In genomic region chr2:114700440-114700839, GRCh38 we compare ENCODE assay signal across 20 cellular contexts.
DNase-seq lines count a peak whose midpoint lies in the region; ATAC-seq and TF ChIP-seq lines count a peak whose summit lies in the region.
"Had no signal": no experiment of that assay in that cellular context is flagged by ENCODE, and none has a peak within 500 bp of the region (broad histone marks: within the 10 kb centered on the region; RNA-seq: fewer than 3 reads in every experiment).

No MANE protein-coding gene starts in this region.

- H3K79me2 ChIP-seq in GM23338 (replicated peaks; ENCODE audit: insufficient read depth) (no peaks in the 10 kb centered on the region), H9 (ENCODE audit: insufficient read depth, low read length) (no peaks in the 10 kb centered on the region)

- H3K9me3 Mint-ChIP-seq in GM23338 (peaks cover 5% of the 10 kb centered on the region), H9 (peaks cover 0 to 6% of the 10 kb centered on the region in 2 experiments; a peak in 1 of 5 replicates)
- H3K9me3 Mint-ChIP-seq: CD4-positive, alpha-beta T cell had no signal

- no peak overlapping the region for H3K4me3 Mint-ChIP-seq in GM23338
- H3K4me3 Mint-ChIP-seq in H9, result no peak overlapping the region
- H3K4me3 Mint-ChIP-seq: CD4-positive, alpha-beta T cell; IgD-negative memory B cell had no signal

- no peak overlapping the region for H4K5ac ChIP-seq in H9 (ENCODE audit: insufficient read length, low read depth, low read length)

- no peak overlapping the region for H2AK5ac ChIP-seq in H9 (ENCODE audit: insufficient read length, low read length)

- no peaks in the 10 kb centered on the region for H3K79me1 ChIP-seq in H9 (ENCODE audit: insufficient read depth, low read depth, low read length, poor library complexity, severe bottlenecking)

- H3K4me2 ChIP-seq in GM23338 (no peak overlapping the region), H9 (ENCODE audit: insufficient read depth, insufficient read length, low read length) (no peak overlapping the region)

- H3K27ac ChIP-seq in GM23338 (ENCODE audit: low read depth) (no peak overlapping the region), H9 (ENCODE audit: insufficient read length, low read depth, low read length) (no peak overlapping the region)
- H3K27ac ChIP-seq: C4-2B, HL-60 had no signal

- no peaks in the 10 kb centered on the region for H3K27me3 ChIP-seq in GM23338 (ENCODE audit: insufficient read depth)
- no peaks in the 10 kb centered on the region for H3K27me3 ChIP-seq in H9 (ENCODE audit: insufficient read depth, low read length)
- H3K27me3 ChIP-seq in neuron (ENCODE audit: insufficient read depth, low read length), result no peaks in the 10 kb centered on the region
- H3K27me3 ChIP-seq in MG63, result no peaks in the 10 kb centered on the region

- no peak overlapping the region for H2BK20ac ChIP-seq in H9 (ENCODE audit: low read depth, low read length, poor library complexity, severe bottlenecking)

- H3K27ac Mint-ChIP-seq in GM23338 (no peak overlapping the region), H9 (peak overlapping the region in 1 of 3 experiments; percentile 3; a peak in 1 of 7 replicates)
- H3K27ac Mint-ChIP-seq: CD4-positive, alpha-beta T cell; IgD-negative memory B cell had no signal

- TF ChIP-seq CTCF in GM23338 (conservative IDR thresholded peaks at IDR 0.05; ENCODE audit: low read depth in 2 of 2) (no peak), H9 (conservative IDR thresholded peaks at IDR 0.05) (no peak)

- no peaks in the 10 kb centered on the region for H3K36me3 ChIP-seq in GM23338 (ENCODE audit: insufficient read depth)
- H3K36me3 ChIP-seq in neuron (ENCODE audit: insufficient read depth, low read length), result no peaks in the 10 kb centered on the region
- no peaks in the 10 kb centered on the region for H3K36me3 ChIP-seq in MG63

- H4K8ac ChIP-seq in H9 (replicated peaks; ENCODE audit: insufficient read length, low read depth, low read length), result no peak overlapping the region

- H4K91ac ChIP-seq in H9 (ENCODE audit: insufficient read length, low read depth, low read length), result no peak overlapping the region

- no peak overlapping the region for H3T11ph ChIP-seq in H9 (ENCODE audit: low read length)

- no peaks in the 10 kb centered on the region for H3F3A ChIP-seq in GM23338 (replicated peaks; ENCODE audit: low read depth)

- H2AFZ ChIP-seq in GM23338, result 0 out of 2 replicates have a peak overlapping the region, but pooled peaks have one; percentile 57
- H2AFZ ChIP-seq in H9 (ENCODE audit: low read length), result peak overlapping the region; percentile 73
- peak overlapping the region; percentile 52 for H2AFZ ChIP-seq in neuron (ENCODE audit: low read depth, low read length)

- H2BK12ac ChIP-seq in H9 (ENCODE audit: insufficient read length, low read depth, low read length), result no peak overlapping the region

- H3K9me3 ChIP-seq in H9 (ENCODE audit: control insufficient read depth, low read depth, low read length) (no peaks in the 10 kb centered on the region), neuron (ENCODE audit: low read length) (no peaks in the 10 kb centered on the region), MG63 (no peaks in the 10 kb centered on the region)
- H3K9me3 ChIP-seq: Caco-2 had no signal

- H2BK15ac ChIP-seq in H9 (ENCODE audit: low read depth, low read length), result no peak overlapping the region

- H4K20me1 ChIP-seq in GM23338 (replicated peaks; ENCODE audit: insufficient read depth) (no peaks in the 10 kb centered on the region), H9 (ENCODE audit: control insufficient read depth, insufficient read depth, insufficient read length) (no peaks in the 10 kb centered on the region)

- no peaks in the 10 kb centered on the region for H3K27me3 Mint-ChIP-seq in GM23338 (ENCODE audit: insufficient read depth, low read depth, poor library complexity)
- no peaks in the 10 kb centered on the region for H3K27me3 Mint-ChIP-seq in H9 (ENCODE audit: low read depth)
- H3K27me3 Mint-ChIP-seq: CD4-positive, alpha-beta T cell had no signal

- no peak overlapping the region for H3K14ac ChIP-seq in H9 (ENCODE audit: insufficient read depth, low read length)

- no CpG with 5 or more reads among the region's 5 CpGs for WGBS in H9 (ENCODE audit: extremely low coverage, insufficient read length, low lambda C conversion rate)

- peaks cover 10% of the 10 kb centered on the region; the same call in 2 of the 3 replicates for H3K4me1 Mint-ChIP-seq in GM23338
- H3K4me1 Mint-ChIP-seq in H9, result peaks cover 10 to 11% of the 10 kb centered on the region in 2 experiments
- H3K4me1 Mint-ChIP-seq: IgD-negative memory B cell had no signal

- H3K36me3 Mint-ChIP-seq in GM23338 (ENCODE audit: low read depth), result 0 out of 3 replicates have a peak, but pooled peaks cover 2% of the 10 kb centered on the region
- H3K36me3 Mint-ChIP-seq in H9 (ENCODE audit: insufficient read depth in 1 of 3, low read depth in 3 of 3), result peaks cover 0 to 18% (median 0%) of the 10 kb centered on the region in 3 experiments; a peak in 3 of 7 replicates
- H3K36me3 Mint-ChIP-seq: IgD-negative memory B cell had no signal

- no peaks in the 10 kb centered on the region for H3K4me1 ChIP-seq in GM23338 (ENCODE audit: insufficient read depth)
- peaks cover 2% of the 10 kb centered on the region; the same call in 1 of the 2 replicates for H3K4me1 ChIP-seq in H9 (ENCODE audit: insufficient read depth, low read length)
- peaks cover 16% of the 10 kb centered on the region for H3K4me1 ChIP-seq in neuron (ENCODE audit: insufficient read depth, low read length)
- H3K4me1 ChIP-seq: Caco-2 had no signal

- H3K9me2 ChIP-seq in GM23338 (ENCODE audit: insufficient read depth), result peaks cover 2% of the 10 kb centered on the region; the same call in 1 of the 2 replicates

- ATAC-seq in GM23338 (no peak), GM21825 (IDR thresholded peaks at IDR 0.05; ENCODE audit: unreplicated experiment) (no peak)
- ATAC-seq: GM12878 had no signal

- no peak overlapping the region for H3K9ac ChIP-seq in H9 (ENCODE audit: extremely low read depth, insufficient read length, low read length)

- no peak overlapping the region for H3K4ac ChIP-seq in H9 (ENCODE audit: low read depth, low read length)

- H3K18ac ChIP-seq in H9 (ENCODE audit: insufficient read length, low read depth, low read length), result no peak overlapping the region

- H3K23ac ChIP-seq in H9 (ENCODE audit: insufficient read length, low read depth, low read length), result no peak overlapping the region

- DNase-seq in GM23338 (ENCODE audit: low spot score) (no peak), H9 (no peak), Kasumi-1 (lab: John Stamatoyannopoulos, UW) (peak; percentile 5 to 22), MG63 (no peak)
- no peak for DNase-seq in activated CD4-positive, alpha-beta T cell treated with anti-CD3 and anti-CD28 coated beads, Interleukin-2, amount 50 U/mL, for 4 hours
- DNase-seq: AML-193; Caco-2; CD4-positive, alpha-beta T cell; DMS53; DND-41; EL; GOT3; HCEC 1CT; KG1 had no signal

- H2BK120ac ChIP-seq in H9 (ENCODE audit: low read depth, low read length, poor library complexity, severe bottlenecking), result no peak overlapping the region

- H3K23me2 ChIP-seq in H9 (ENCODE audit: insufficient read length, low read depth, low read length, poor library complexity, severe bottlenecking), result no peaks in the 10 kb centered on the region

- H3K4me3 ChIP-seq in GM23338, result no peak overlapping the region
- H3K4me3 ChIP-seq in neuron (ENCODE audit: low read length), result no peak overlapping the region
- no peak overlapping the region for H3K4me3 ChIP-seq in MG63
- H3K4me3 ChIP-seq: GM12878 had no signal

- no peak overlapping the region for H2BK5ac ChIP-seq in H9 (ENCODE audit: insufficient read length, low read length)

- no peak overlapping the region for H3K56ac ChIP-seq in H9 (ENCODE audit: insufficient read length, low read depth, low read length)

Comparison
In these comparisons a context has a peak if more than half of its experiments do, and no peak if none do; other contexts are left out.
1. DNase-seq: peak in Kasumi-1 (2 of 2); none in GM23338 (single experiment), H9 (single experiment), activated CD4-positive, alpha-beta T cell treated with anti-CD3 and anti-CD28 coated beads, Interleukin-2, amount 50 U/mL, for 4 hours (0 of 2) and MG63 (single experiment).
2. Peak in every context shown above with its lines, with median percentiles within 50 percentile points of each other: H2AFZ ChIP-seq.